16 cellular contexts compared by ENCODE assay signal in the genomic region with DNA sequence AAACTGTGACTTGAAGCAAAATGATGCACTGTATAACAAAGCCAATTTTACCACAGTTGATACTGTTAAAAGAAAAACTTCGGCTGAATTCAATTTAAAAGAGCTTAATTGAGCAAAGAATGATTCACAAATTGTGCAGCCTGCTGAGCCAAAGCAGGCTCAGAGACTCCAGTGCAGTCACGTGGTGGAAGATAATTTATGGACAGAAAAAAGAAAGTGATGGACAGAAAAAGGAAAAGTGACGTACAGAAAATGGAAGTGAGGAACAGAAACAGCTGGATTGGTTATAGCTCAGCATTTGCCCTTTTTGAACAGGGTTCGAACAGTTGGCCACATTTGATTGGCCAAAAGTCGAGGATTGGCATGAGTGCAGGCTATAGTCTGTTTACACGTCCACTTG. TPM values are rescaled to one million over a fixed set of nuclear protein-coding genes. Genes with fewer than 3 reads are reported as not detected.
DNase-seq lines count a peak whose midpoint lies in the region; ATAC-seq, FAIRE-seq and TF ChIP-seq lines count a peak whose summit lies in the region.
"Had no signal": no experiment of that assay in that cellular context is flagged by ENCODE, and none has a peak within 500 bp of the region (broad histone marks: within the 10 kb centered on the region; RNA-seq: fewer than 3 reads in every experiment).

No MANE protein-coding gene starts in this region.

- no peak overlapping the region for H3K27ac ChIP-seq in CD4-positive, alpha-beta T cell (ENCODE audit: low read depth, low read length)
- H3K27ac ChIP-seq in SK-N-SH (ENCODE audit: low read depth in 2 of 2, low read length in 1 of 2) (no peak overlapping the region), K562 (ENCODE audit: extremely low read depth, low read depth, low read length) (no peak overlapping the region)
- H3K27ac ChIP-seq: C4-2B had no signal

- no peak for ATAC-seq in CD4-positive, alpha-beta T cell (ENCODE audit: poor library complexity)
- ATAC-seq in K562 (no peak), HG03196 (IDR thresholded peaks at IDR 0.05; ENCODE audit: unreplicated experiment) (no peak)
- ATAC-seq: HCT116 had no signal

- H3K9me3 Mint-ChIP-seq in CD4-positive, alpha-beta T cell, result no peaks in the 10 kb centered on the region

- no peak for DNase-seq in CD4-positive, alpha-beta T cell
- DNase-seq in HEK293T (ENCODE audit: extremely low spot score) (no peak), SK-N-SH (no peak), K562 (ENCODE audit: extremely low read depth in 1 of 4, low spot score in 3 of 4) (no peak), CD1c-positive myeloid dendritic cell (ENCODE audit: extremely low spot score) (no peak), urothelium cell line (ENCODE audit: low spot score) (no peak)
- no peak for DNase-seq in stimulated activated CD4-positive, alpha-beta T cell treated with anti-CD3 and anti-CD28 coated beads, Interleukin-4, amount 100 ng/mL, for 24 hours
- DNase-seq: BE2C, Calu3, DMS 273 treated with DMSO at 0.1 percent for 48 hours, KBM-7 had no signal

- H3F3A ChIP-seq in SK-N-SH (replicated peaks; ENCODE audit: insufficient read depth), result peaks cover 5% of the 10 kb centered on the region

- TF ChIP-seq RAD21 in SK-N-SH (IDR thresholded peaks at IDR 0.05; ENCODE audit: low read length) (no peak), K562 (CRISPR knock-in tag; conservative IDR thresholded peaks at IDR 0.05 in 1 of 2, IDR thresholded peaks at IDR 0.05 in 1 of 2) (no peak)

- H3K27ac Mint-ChIP-seq in CD4-positive, alpha-beta T cell, result peak overlapping the region; percentile 23

- TF ChIP-seq POLR2A in K562 (conservative IDR thresholded peaks at IDR 0.05), result no peak

- TF ChIP-seq EP300 in SK-N-SH (IDR thresholded peaks at IDR 0.05; ENCODE audit: borderline replicate concordance in 1 of 2, low read depth in 1 of 2, low read length in 1 of 2) (no peak), K562 (IDR thresholded peaks at IDR 0.05; ENCODE audit: low read length) (no peak)

- H3K4me3 Mint-ChIP-seq in CD4-positive, alpha-beta T cell, result no peak overlapping the region

- H3K79me2 ChIP-seq in SK-N-SH (ENCODE audit: insufficient read depth) (no peaks in the 10 kb centered on the region), K562 (ENCODE audit: control insufficient read depth, insufficient read depth, low read length) (peaks cover 28% of the 10 kb centered on the region)

- H3K4me2 ChIP-seq in SK-N-SH (no peak overlapping the region), K562 (ENCODE audit: insufficient read depth, low read length) (no peak overlapping the region)

- in situ Hi-C loops in K562 (cut with MboI), result loop anchor here (25.0 kb wide), 1 partner anchor 712 kb away; a partner anchor contains a TSS

- H3K9me3 ChIP-seq in CD4-positive, alpha-beta T cell (ENCODE audit: control insufficient read depth, low read length), result no peaks in the 10 kb centered on the region
- H3K9me3 ChIP-seq in SK-N-SH (no peaks in the 10 kb centered on the region), K562 (replicated peaks; ENCODE audit: control insufficient read depth, insufficient read depth, low read depth, low read length) (no peaks in the 10 kb centered on the region)
- H3K9me3 ChIP-seq: BE2C had no signal

- H3K36me3 ChIP-seq in SK-N-SH (replicated peaks in 1 of 2; ENCODE audit: control insufficient read depth in 1 of 2, insufficient read depth in 2 of 2, low read length in 1 of 2), result peaks cover 16 to 18% of the 10 kb centered on the region in 2 experiments
- H3K36me3 ChIP-seq in K562 (ENCODE audit: control insufficient read depth, insufficient read depth, low read length), result peaks cover 36% of the 10 kb centered on the region; the same call in 2 of the 3 replicates
- H3K36me3 ChIP-seq: BE2C had no signal

- no peak overlapping the region for H3K9ac ChIP-seq in SK-N-SH
- no peak overlapping the region for H3K9ac ChIP-seq in K562 (ENCODE audit: insufficient read depth in 1 of 2, low read depth in 2 of 2, low read length in 2 of 2)

- POLR2A ChIA-PET in CD4-positive, alpha-beta T cell (lab: Charles Lee), result interaction anchor here (1.0 kb wide), 1 partner anchor 15 kb away, joined by 3 read pairs; no protein-coding TSS in a partner anchor
- POLR2A ChIA-PET in HEK293T (lab: Yijun Ruan, JAX) (interaction anchor here (0.6 to 2.9 kb wide), 4 partner anchors 8 to 1772 kb away, joined by 3 to 11 read pairs (median 4); a partner anchor contains a TSS), SK-N-SH (lab: Yijun Ruan, JAX) (no interaction called here), K562 (lab: Yijun Ruan, JAX) (interaction anchor here (0.6 kb wide), 1 partner anchor 322 kb away, joined by 3 read pairs; no protein-coding TSS in a partner anchor)

- H3K27me3 Mint-ChIP-seq in CD4-positive, alpha-beta T cell, result no peaks in the 10 kb centered on the region

- intact Hi-C loops in CD4-positive, alpha-beta T cell (cut with DNase I, micrococcal nuclease), result no loop called here
- intact Hi-C loops in K562 (cut with micrococcal nuclease), result no loop called here

- no peaks in the 10 kb centered on the region for H3K4me1 Mint-ChIP-seq in CD4-positive, alpha-beta T cell (ENCODE audit: low read depth)

- no peaks in the 10 kb centered on the region for H4K20me1 ChIP-seq in SK-N-SH (ENCODE audit: insufficient read depth)
- H4K20me1 ChIP-seq in K562 (replicated peaks; ENCODE audit: control insufficient read depth, insufficient read depth, low read length), result no peaks in the 10 kb centered on the region

- no TSS peak for BruUV-seq in K562 (replicated peaks; lab: Mats Ljungman, UMichigan)

- H3K36me3 Mint-ChIP-seq in CD4-positive, alpha-beta T cell (ENCODE audit: low read depth), result peaks cover 43% of the 10 kb centered on the region

- TF ChIP-seq CTCF in CD4-positive, alpha-beta T cell (IDR thresholded peaks at IDR 0.05), result no peak
- TF ChIP-seq CTCF in SK-N-SH (IDR thresholded peaks at IDR 0.05), result no peak
- TF ChIP-seq CTCF in K562 (IDR thresholded peaks at IDR 0.05 in 2 of 3, conservative IDR thresholded peaks at IDR 0.05 in 1 of 3; ENCODE audit: insufficient read depth in 2 of 3, low read depth in 1 of 3, low read length in 3 of 3), result no peak

- H2AFZ ChIP-seq in SK-N-SH (ENCODE audit: low read depth) (no peak overlapping the region), K562 (ENCODE audit: low read depth, low read length) (no peak overlapping the region)

- no peaks in the 10 kb centered on the region; a peak in 1 of 4 replicates for H3K4me1 ChIP-seq in SK-N-SH (ENCODE audit: control insufficient read depth in 1 of 2, insufficient read depth in 2 of 2, low read depth in 1 of 2, low read length in 1 of 2)
- peaks cover 20 to 41% of the 10 kb centered on the region in 2 experiments for H3K4me1 ChIP-seq in K562 (replicated peaks in 1 of 2; ENCODE audit: control insufficient read depth in 2 of 2, insufficient read depth in 2 of 2, low read length in 2 of 2)
- H3K4me1 ChIP-seq: BE2C had no signal

- H3K27me3 ChIP-seq in CD4-positive, alpha-beta T cell (ENCODE audit: control insufficient read depth, insufficient read depth, low read length), result no peaks in the 10 kb centered on the region
- H3K27me3 ChIP-seq in SK-N-SH (ENCODE audit: insufficient read depth), result no peaks in the 10 kb centered on the region
- H3K27me3 ChIP-seq in K562 (ENCODE audit: control insufficient read depth in 2 of 2, insufficient read depth in 2 of 2, low read length in 2 of 2), result no peaks in the 10 kb centered on the region
- H3K27me3 ChIP-seq: BE2C had no signal

- H3K9me2 ChIP-seq in SK-N-SH, result no peaks in the 10 kb centered on the region

- no peaks in the 10 kb centered on the region for H3K9me1 ChIP-seq in K562 (ENCODE audit: control insufficient read depth, insufficient read depth, low read length)

- H3K4me3 ChIP-seq in SK-N-SH (ENCODE audit: low read depth in 2 of 2, low read length in 1 of 2), result no peak overlapping the region
- H3K4me3 ChIP-seq in K562, result no peak overlapping the region

- CTCF ChIA-PET in CD4-positive, alpha-beta T cell (lab: Charles Lee), result interaction anchor here (1.2 kb wide), 1 partner anchor 24 kb away, joined by 5 read pairs; no protein-coding TSS in a partner anchor
- CTCF ChIA-PET in HEK293T (lab: Yijun Ruan, JAX) (interaction anchor here (1.5 kb wide), 1 partner anchor 29 kb away, joined by 6 read pairs; a partner anchor contains a TSS), SK-N-SH (lab: Yijun Ruan, JAX) (interaction anchor here (1.1 to 1.5 kb wide), 3 partner anchors 9 to 29 kb away, joined by 3 to 5 read pairs (median 4); a partner anchor contains a TSS), K562 (lab: Yijun Ruan, JAX; ENCODE audit: low intra/inter-chr PET ratio) (interaction anchor here (0.7 kb wide), 1 partner anchor 25 kb away, joined by 3 read pairs; no protein-coding TSS in a partner anchor)

- FAIRE-seq in K562 (lab: Jason Lieb, UNC), result no peak
- FAIRE-seq in urothelium cell line (lab: Jason Lieb, UNC), result no peak
- FAIRE-seq: A204.1, H54 had no signal

- WGBS in SK-N-SH (ENCODE audit: low lambda C conversion rate), result 71% methylated on average over 6 of the region's 6 CpGs
- WGBS in K562 (ENCODE audit: insufficient coverage, low coverage, missing lambda C conversion rate), result 74% methylated on average over 6 of the region's 6 CpGs

RNA-seq across cellular contexts. Expression of a gene that starts 25.7 kb away (rescaled TPM):
- 10 to 100 TPM; 11.3 to 13.0 TPM for total RNA-seq in CD4-positive, alpha-beta T cell
- 48.8 and 63.3 TPM in 2 replicates for polyA plus RNA-seq in SK-N-SH (2012; rRNA removed)
- 48.1 and 49.2 TPM in 2 replicates for polyA plus RNA-seq in SK-N-SH (2012; cell fraction: cytosol; rRNA removed)
- 75.1 and 82.5 TPM in 2 replicates for polyA plus RNA-seq in SK-N-SH (2012; cell fraction: nucleus; rRNA removed)
- total RNA-seq in K562 (2011; cell fraction: chromatin; rRNA removed; ENCODE audit: low replicate concordance), result 7.0 and 12.4 TPM in 2 replicates
- 3.3 and 4.0 TPM in 2 replicates for total RNA-seq in K562 (2011; cell fraction: nucleolus; rRNA removed)
- total RNA-seq in K562 (2011; cell fraction: nucleoplasm; rRNA removed), result 4.5 and 7.0 TPM in 2 replicates
- 15.1 and 15.3 TPM in 2 replicates for total RNA-seq in K562 (2014; rRNA removed)
- total RNA-seq in K562 (2014; rRNA removed; fragmentation: Illumina TruSeq; extraction: Trizol), result 9.8 and 11.0 TPM in 2 replicates
- 7.9 and 9.5 TPM in 2 replicates for total RNA-seq in K562 (2015; rRNA removed; fragmentation: Illumina TruSeq; extraction: Trizol)
- total RNA-seq in K562 (2021), result 6.8 and 9.0 TPM in 2 replicates
- polyA plus RNA-seq in K562 (2011; rRNA removed), result 17.2 and 18.7 TPM in 2 replicates
- 12.4 and 15.1 TPM in 2 replicates for polyA plus RNA-seq in K562 (2011; cell fraction: cytosol; rRNA removed)
- 12.1 and 12.3 TPM in 2 replicates for polyA plus RNA-seq in K562 (2011; cell fraction: nucleus; rRNA removed)
- polyA plus RNA-seq in K562 (2012), result 10.6 and 12.0 TPM in 2 replicates
- polyA plus RNA-seq in K562 (2014; fragmentation: Illumina TruSeq; extraction: Trizol), result 7.4 and 10.0 TPM in 2 replicates
- 1 to 10 TPM; 5.9 to 8.0 TPM for polyA plus RNA-seq in K562 (2014; fragmentation: Nextera tagmentation; extraction: Ambion mirVana)
- polyA plus RNA-seq in K562 (2014; rRNA removed), result 15.5 and 22.7 TPM in 2 replicates
- 8.1 and 10.3 TPM in 2 replicates for polyA minus RNA-seq in K562 (2011; rRNA and poly(A)+ RNA removed)
- polyA minus RNA-seq in K562 (2011; cell fraction: cytosol; rRNA and poly(A)+ RNA removed), result 3.0 and 4.1 TPM in 2 replicates
- 1.9 and 3.2 TPM in 2 replicates for polyA minus RNA-seq in K562 (2011; cell fraction: nucleus; rRNA and poly(A)+ RNA removed)

RNA-seq across cellular contexts. Expression of a gene that starts 25.8 kb away (rescaled TPM):
- 10 to 100 TPM; 57.8 to 66.7 TPM for total RNA-seq in CD4-positive, alpha-beta T cell
- polyA plus RNA-seq in SK-N-SH (2012; rRNA removed) (6.6 and 6.9 TPM in 2 replicates), K562 (2011; rRNA removed) (6.3 and 8.1 TPM in 2 replicates), K562 (2014; fragmentation: Illumina TruSeq; extraction: Trizol) (24.6 and 27.6 TPM in 2 replicates), K562 (2014; fragmentation: Nextera tagmentation; extraction: Ambion mirVana) (10 to 100 TPM in 1 of 2 experiments, 1 to 10 TPM in 1; 8.9 to 10.5 TPM), K562 (2014; rRNA removed) (16.1 and 25.3 TPM in 2 replicates)
- polyA plus RNA-seq in SK-N-SH (2012; cell fraction: cytosol; rRNA removed), result 7.9 and 11.8 TPM in 2 replicates
- 17.3 and 34.3 TPM in 2 replicates for polyA plus RNA-seq in SK-N-SH (2012; cell fraction: nucleus; rRNA removed)
- total RNA-seq in K562 (2011; cell fraction: chromatin; rRNA removed; ENCODE audit: low replicate concordance), result 24.1 and 46.0 TPM in 2 replicates
- 21.0 and 27.5 TPM in 2 replicates for total RNA-seq in K562 (2011; cell fraction: nucleolus; rRNA removed)
- total RNA-seq in K562 (2011; cell fraction: nucleoplasm; rRNA removed), result 32.6 and 47.8 TPM in 2 replicates
- total RNA-seq in K562 (2014; rRNA removed) (42.0 and 60.8 TPM in 2 replicates), K562 (2014; rRNA removed; fragmentation: Illumina TruSeq; extraction: Trizol) (26.5 and 30.1 TPM in 2 replicates), K562 (2015; rRNA removed; fragmentation: Illumina TruSeq; extraction: Trizol) (19.1 and 20.3 TPM in 2 replicates), K562 (2021) (23.8 and 25.6 TPM in 2 replicates)
- 5.9 and 11.5 TPM in 2 replicates for polyA plus RNA-seq in K562 (2011; cell fraction: cytosol; rRNA removed)
- 10.5 and 11.8 TPM in 2 replicates for polyA plus RNA-seq in K562 (2011; cell fraction: nucleus; rRNA removed)
- 19.6 and 25.0 TPM in 2 replicates for polyA plus RNA-seq in K562 (2012)
- 11.0 and 13.2 TPM in 2 replicates for polyA minus RNA-seq in K562 (2011; rRNA and poly(A)+ RNA removed)
- 12.8 and 13.1 TPM in 2 replicates for polyA minus RNA-seq in K562 (2011; cell fraction: cytosol; rRNA and poly(A)+ RNA removed)
- polyA minus RNA-seq in K562 (2011; cell fraction: nucleus; rRNA and poly(A)+ RNA removed), result 22.3 and 23.7 TPM in 2 replicates

RNA-seq across cellular contexts. Expression of a gene that starts 28.9 kb away (rescaled TPM):
- not detected for total RNA-seq in CD4-positive, alpha-beta T cell
- 12.6 and 14.4 TPM in 2 replicates for polyA plus RNA-seq in SK-N-SH (2012; rRNA removed)
- 9.2 and 13.8 TPM in 2 replicates for polyA plus RNA-seq in SK-N-SH (2012; cell fraction: cytosol; rRNA removed)
- polyA plus RNA-seq in SK-N-SH (2012; cell fraction: nucleus; rRNA removed), result 6.8 and 8.1 TPM in 2 replicates
- 21.3 and 28.9 TPM in 2 replicates for total RNA-seq in K562 (2011; cell fraction: chromatin; rRNA removed; ENCODE audit: low replicate concordance)
- 24.9 and 28.0 TPM in 2 replicates for total RNA-seq in K562 (2011; cell fraction: nucleolus; rRNA removed)
- total RNA-seq in K562 (2011; cell fraction: nucleoplasm; rRNA removed), result 20.6 and 25.3 TPM in 2 replicates
- total RNA-seq in K562 (2014; rRNA removed), result 10.5 and 15.7 TPM in 2 replicates
- 9.4 and 10.8 TPM in 2 replicates for total RNA-seq in K562 (2014; rRNA removed; fragmentation: Illumina TruSeq; extraction: Trizol)
- total RNA-seq in K562 (2015; rRNA removed; fragmentation: Illumina TruSeq; extraction: Trizol), result 7.9 and 9.0 TPM in 2 replicates
- total RNA-seq in K562 (2021), result 10.7 and 12.2 TPM in 2 replicates
- 13.7 and 16.6 TPM in 2 replicates for polyA plus RNA-seq in K562 (2011; rRNA removed)
- 18.2 and 33.7 TPM in 2 replicates for polyA plus RNA-seq in K562 (2011; cell fraction: cytosol; rRNA removed)
- polyA plus RNA-seq in K562 (2011; cell fraction: nucleus; rRNA removed), result 7.3 and 8.3 TPM in 2 replicates
- polyA plus RNA-seq in K562 (2012), result 7.2 and 8.8 TPM in 2 replicates
- polyA plus RNA-seq in K562 (2014; fragmentation: Illumina TruSeq; extraction: Trizol), result 9.2 and 10.5 TPM in 2 replicates
- 1 to 10 TPM; 6.4 to 9.2 TPM for polyA plus RNA-seq in K562 (2014; fragmentation: Nextera tagmentation; extraction: Ambion mirVana)
- polyA plus RNA-seq in K562 (2014; rRNA removed), result 12.7 and 13.7 TPM in 2 replicates
- polyA minus RNA-seq in K562 (2011; rRNA and poly(A)+ RNA removed), result 12.5 and 14.5 TPM in 2 replicates
- 8.0 and 10.0 TPM in 2 replicates for polyA minus RNA-seq in K562 (2011; cell fraction: cytosol; rRNA and poly(A)+ RNA removed)
- 5.8 and 9.1 TPM in 2 replicates for polyA minus RNA-seq in K562 (2011; cell fraction: nucleus; rRNA and poly(A)+ RNA removed)

Comparison
In these comparisons a context has a peak if more than half of its experiments do, and no peak if none do; other contexts are left out.
1. RNA of a gene that starts 28.9 kb away (total RNA-seq): 7.9 to 28.9 TPM in K562; not detected in CD4-positive, alpha-beta T cell; every median in the first group is over 4 times any median in the second.